8 cellular contexts compared by ENCODE assay signal in the genomic region with DNA sequence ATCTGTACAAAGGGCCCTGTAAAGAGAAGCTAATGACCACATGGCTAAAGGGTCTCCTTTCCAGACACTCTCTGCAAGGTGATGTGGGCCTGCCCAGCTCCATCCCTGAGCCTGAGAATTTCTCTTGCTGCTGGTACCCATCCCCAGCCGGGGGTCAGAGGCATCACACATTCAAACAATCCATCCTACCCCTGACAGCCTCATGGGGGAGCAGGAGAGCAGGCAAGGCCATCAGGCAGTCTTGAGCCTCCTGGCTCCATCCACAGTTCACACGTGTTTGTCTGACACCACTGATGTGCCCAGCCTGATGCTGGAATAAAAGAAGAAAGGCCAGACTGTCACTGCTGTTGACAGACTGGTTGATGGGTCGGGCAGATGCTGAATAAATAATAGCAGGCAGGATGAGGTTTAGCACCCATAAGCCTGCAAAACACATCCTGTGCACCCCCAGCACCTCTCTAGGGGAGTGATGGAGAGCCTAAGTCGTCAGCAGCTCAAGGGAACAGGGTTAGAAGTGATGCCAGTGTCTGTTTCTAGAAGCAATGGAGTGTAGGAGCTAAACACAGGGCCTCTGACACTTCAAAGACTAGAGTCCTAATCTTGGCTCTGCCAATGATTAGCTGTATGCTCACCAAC. TPM values are rescaled to one million over a fixed set of nuclear protein-coding genes. Genes with fewer than 3 reads are reported as not detected.
DNase-seq lines count a peak whose midpoint lies in the region; ATAC-seq and TF ChIP-seq lines count a peak whose summit lies in the region.

No MANE protein-coding gene starts in this region.

- no peak overlapping the region for H3K27ac Mint-ChIP-seq in activated CD8-positive, alpha-beta T cell treated with anti-CD3 and anti-CD28 coated beads for 36 hours

- TF ChIP-seq CTCF in activated CD8-positive, alpha-beta T cell treated with anti-CD3 and anti-CD28 coated beads for 36 hours (IDR thresholded peaks at IDR 0.05) = peak; percentile 54

- peaks cover 10% of the 10 kb centered on the region for H3K27me3 Mint-ChIP-seq in activated CD8-positive, alpha-beta T cell treated with anti-CD3 and anti-CD28 coated beads for 36 hours

- H3K4me3 Mint-ChIP-seq in activated CD8-positive, alpha-beta T cell treated with anti-CD3 and anti-CD28 coated beads for 36 hours = no peak overlapping the region

- ATAC-seq in activated CD8-positive, alpha-beta T cell treated with anti-CD3 and anti-CD28 coated beads for 36 hours = peak; percentile 82
- ATAC-seq in HG03521 (IDR thresholded peaks at IDR 0.05; ENCODE audit: unreplicated experiment) = no peak

- H3K9me3 Mint-ChIP-seq in activated CD8-positive, alpha-beta T cell treated with anti-CD3 and anti-CD28 coated beads for 36 hours = no peaks in the 10 kb centered on the region

- no peaks in the 10 kb centered on the region for H3K4me1 Mint-ChIP-seq in activated CD8-positive, alpha-beta T cell treated with anti-CD3 and anti-CD28 coated beads for 36 hours (ENCODE audit: low read depth)

- peak; percentile 6 for DNase-seq in activated T-cell treated with anti-CD3 and anti-CD28 coated beads for 1 hour (ENCODE audit: low read depth)
- DNase-seq in activated T-cell treated with anti-CD3 and anti-CD28 coated beads for 4 hours = no peak
- DNase-seq in Kasumi-1 (lab: John Stamatoyannopoulos, UW) = peak; percentile 55 to 70
- peak; percentile 56 for DNase-seq in activated CD8-positive, alpha-beta T cell treated with anti-CD3 and anti-CD28 coated beads for 36 hours
- peak; percentile 71 for DNase-seq in germinal center (ENCODE audit: low spot score)
- DNase-seq in pons (ENCODE audit: low spot score) = peak; percentile 90
- no peak for DNase-seq in NCI-H2107 (lab: John Stamatoyannopoulos, UW)

- no peaks in the 10 kb centered on the region for H3K36me3 Mint-ChIP-seq in activated CD8-positive, alpha-beta T cell treated with anti-CD3 and anti-CD28 coated beads for 36 hours (ENCODE audit: low read depth)

- CTCF ChIA-PET in activated CD8-positive, alpha-beta T cell treated with anti-CD3 and anti-CD28 coated beads for 36 hours (lab: Charles Lee) = interaction anchor here (0.9 to 3.2 kb wide), 8 partner anchors 9 to 95 kb away, joined by 3 to 13 read pairs (median 3); partner anchors contain the start of gene TLL2

- POLR2A ChIA-PET in activated CD8-positive, alpha-beta T cell treated with anti-CD3 and anti-CD28 coated beads for 36 hours (lab: Charles Lee) = no interaction called here

- intact Hi-C loops in activated CD8-positive, alpha-beta T cell treated with anti-CD3 and anti-CD28 coated beads for 36 hours (cut with micrococcal nuclease) = no loop called here

RNA-seq across cellular contexts. Expression of gene TLL2, which starts 43.5 kb away (rescaled TPM):
- under 1 TPM; 0.09 to 0.18 TPM for total RNA-seq in activated CD8-positive, alpha-beta T cell treated with anti-CD3 and anti-CD28 coated beads for 36 hours

Comparison
In these comparisons a context has a peak if more than half of its experiments do, and no peak if none do; other contexts are left out.
1. DNase-seq: peak in activated T-cell treated with anti-CD3 and anti-CD28 coated beads for 1 hour (single experiment), Kasumi-1 (2 of 2), activated CD8-positive, alpha-beta T cell treated with anti-CD3 and anti-CD28 coated beads for 36 hours (single experiment), germinal center (single experiment) and pons (single experiment); none in activated T-cell treated with anti-CD3 and anti-CD28 coated beads for 4 hours (single experiment) and NCI-H2107 (single experiment).